26 cellular contexts compared by ENCODE assay signal in genomic region chr6:3631862-3632261, GRCh38.
"Had no signal": no experiment of that assay in that cellular context is flagged by ENCODE, and none has a peak within 500 bp of the region (broad histone marks: within the 10 kb centered on the region; RNA-seq: fewer than 3 reads in every experiment).

No MANE protein-coding gene starts in this region.

- H3K36me3 ChIP-seq: esophagus muscularis mucosa, gastroesophageal sphincter, heart left ventricle, neutrophil, pancreas, stomach, thyroid gland had no signal

- ATAC-seq: foreskin keratinocyte; gastroesophageal sphincter; heart left ventricle; left colon; left ventricle myocardium superior; mucosa of descending colon; natural killer cell treated with Interleukin-12 subunit alpha and Interleukin-12 subunit beta and Interleukin-15 and Interleukin-18, amount 100 ng/mL, for 72 hours; pancreas; sciatic nerve; stimulated activated effector memory CD8-positive, alpha-beta T cell treated with anti-CD3 and anti-CD28 coated beads, Interleukin-12 subunit alpha, Interleukin-12 subunit beta, amount 100 ng/mL, for 72 hours had no signal

- H3K4me1 ChIP-seq: foreskin keratinocyte, heart left ventricle, pancreas, stomach, thyroid gland had no signal

- FAIRE-seq: colon, islet of Langerhans, pancreas had no signal

- H3K27me3 ChIP-seq: esophagus muscularis mucosa, gastroesophageal sphincter, pancreas, thyroid gland had no signal

- H3K27ac ChIP-seq: esophagus muscularis mucosa, foreskin keratinocyte, gastroesophageal sphincter, heart left ventricle, neutrophil, pancreas, stomach, thyroid gland had no signal

- H3K9me3 ChIP-seq: esophagus muscularis mucosa, gastroesophageal sphincter, heart left ventricle, mucosa of descending colon, neutrophil, pancreas, stomach, thyroid gland had no signal

- DNase-seq: dorsolateral prefrontal cortex; effector CD8-positive, alpha-beta T cell; endodermal cell; foreskin keratinocyte; heart left ventricle; hippocampal formation; left colon; left ventricle myocardium superior; mesenchymal stem cell; mucosa of descending colon; naive B cell; pancreas; stimulated activated CD4-positive, alpha-beta T cell treated with anti-CD3 and anti-CD28 coated beads, Interleukin-2, amount 100 ng/mL, for 24 hours; stimulated activated CD4-positive, alpha-beta T cell treated with anti-CD3 and anti-CD28 coated beads, Interleukin-4, amount 100 ng/mL, for 24 hours; stimulated activated naive CD4-positive, alpha-beta T cell treated with Interleukin-2 at 50 U/mL for 16 hours; stomach; thyroid gland had no signal

- H3K4me3 ChIP-seq: dorsolateral prefrontal cortex, esophagus muscularis mucosa, gastroesophageal sphincter, heart left ventricle, lung, mucosa of descending colon, pancreas, stomach, thyroid gland had no signal
